Comparison of ENCODE assay signal across 16 cellular contexts in the genomic region with DNA sequence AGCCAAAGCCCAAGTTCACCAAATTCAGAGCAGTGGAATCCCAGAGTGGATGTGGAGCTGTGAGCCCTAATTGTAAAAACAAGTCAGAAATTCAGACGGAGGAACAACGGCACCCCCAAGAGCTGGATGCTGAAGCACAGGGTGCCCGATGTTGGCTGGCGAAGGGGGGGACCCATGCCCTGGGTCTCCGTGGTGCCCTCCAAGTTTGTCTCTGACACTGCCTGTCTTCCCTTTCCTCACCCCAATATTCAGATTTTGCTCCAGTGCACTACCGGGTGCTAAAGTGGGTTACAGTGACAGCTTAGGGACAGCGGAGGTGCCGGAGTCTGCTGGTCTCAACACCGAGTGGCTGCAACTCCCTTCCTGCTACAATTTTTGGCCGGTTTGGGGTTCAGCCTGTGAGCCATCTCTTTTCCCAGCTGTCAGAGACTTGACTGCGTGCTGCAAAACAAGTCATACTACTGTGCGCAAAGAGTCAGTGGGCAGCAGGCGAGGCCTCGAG. TPM values are rescaled to one million over a fixed set of nuclear protein-coding genes. Genes with fewer than 3 reads are reported as not detected.
"Had no signal": no experiment of that assay in that cellular context is flagged by ENCODE, and none has a peak within 500 bp of the region (broad histone marks: within the 10 kb centered on the region; RNA-seq: fewer than 3 reads in every experiment).

No MANE protein-coding gene starts in this region.

- H3K27ac ChIP-seq: hepatocyte, tibial artery, uterus, VCaP had no signal

- H3K27me3 ChIP-seq: hepatocyte, ovary, uterus had no signal

- ATAC-seq: activated CD8-positive, alpha-beta T cell treated with anti-CD3 and anti-CD28 coated beads, Interleukin-2, amount 10 ng/mL, durations not matched to agents 7 days and 5 days; activated naive CD8-positive, alpha-beta T cell treated with anti-CD3 and anti-CD28 coated beads, Interleukin-2, amount 50 U/mL, for 24 hours; natural killer cell treated with Interleukin-12 subunit alpha and Interleukin-12 subunit beta and Interleukin-15 and Interleukin-18, amount 100 ng/mL, for 72 hours had no signal

- H3K4me3 ChIP-seq: hepatocyte, ovary, tibial artery, uterus had no signal

- H3K4me3 Mint-ChIP-seq: activated CD8-positive, alpha-beta T cell treated with anti-CD3 and anti-CD28 coated beads, Interleukin-2, amount 10 ng/mL, durations not matched to agents 7 days and 5 days; activated naive CD8-positive, alpha-beta T cell treated with anti-CD3 and anti-CD28 coated beads, Interleukin-2, amount 50 U/mL, for 24 hours; activated T-helper 1 cell treated with anti-CD3 and anti-CD28 coated beads, Interleukin-12 subunit alpha, Interleukin-12 subunit beta, Interleukin-2, Interleukin-4 antibody, amounts not matched to agents 30 ng/mL and 10 ng/mL and 1 ng/mL, durations not matched to agents 14 hours and 24 hours and 36 hours; natural killer cell treated with Interleukin-12 subunit alpha and Interleukin-12 subunit beta and Interleukin-15 and Interleukin-18, amount 100 ng/mL, for 72 hours had no signal

- H3K36me3 Mint-ChIP-seq: natural killer cell treated with Interleukin-12 subunit alpha and Interleukin-12 subunit beta and Interleukin-15 and Interleukin-18, amount 100 ng/mL, for 72 hours had no signal

- H3K4me1 Mint-ChIP-seq: activated naive CD8-positive, alpha-beta T cell treated with anti-CD3 and anti-CD28 coated beads, Interleukin-2, amount 50 U/mL, for 24 hours had no signal

- H3K9me3 ChIP-seq: ovary, tibial artery, uterus had no signal

- H3K4me1 ChIP-seq: uterus had no signal

- H3K36me3 ChIP-seq: ovary, tibial artery, uterus had no signal

- H3K27ac Mint-ChIP-seq: activated CD8-positive, alpha-beta T cell treated with anti-CD3 and anti-CD28 coated beads, Interleukin-2, amount 10 ng/mL, durations not matched to agents 7 days and 5 days; activated naive CD8-positive, alpha-beta T cell treated with anti-CD3 and anti-CD28 coated beads, Interleukin-2, amount 50 U/mL, for 24 hours; activated T-helper 1 cell treated with anti-CD3 and anti-CD28 coated beads, Interleukin-12 subunit alpha, Interleukin-12 subunit beta, Interleukin-2, Interleukin-4 antibody, amounts not matched to agents 30 ng/mL and 10 ng/mL and 1 ng/mL, durations not matched to agents 14 hours and 24 hours and 36 hours; natural killer cell treated with Interleukin-12 subunit alpha and Interleukin-12 subunit beta and Interleukin-15 and Interleukin-18, amount 100 ng/mL, for 72 hours had no signal

- H3K9me3 Mint-ChIP-seq: activated naive CD8-positive, alpha-beta T cell treated with anti-CD3 and anti-CD28 coated beads, Interleukin-2, amount 50 U/mL, for 24 hours; activated T-helper 1 cell treated with anti-CD3 and anti-CD28 coated beads, Interleukin-12 subunit alpha, Interleukin-12 subunit beta, Interleukin-2, Interleukin-4 antibody, amounts not matched to agents 30 ng/mL and 10 ng/mL and 1 ng/mL, durations not matched to agents 14 hours and 24 hours and 36 hours; natural killer cell treated with Interleukin-12 subunit alpha and Interleukin-12 subunit beta and Interleukin-15 and Interleukin-18, amount 100 ng/mL, for 72 hours had no signal

- DNase-seq: activated CD4-positive, alpha-beta T cell treated with anti-CD3 and anti-CD28 coated beads for 4 hours; activated CD8-positive, alpha-beta T cell treated with anti-CD3 and anti-CD28 coated beads, Interleukin-2, amount 10 ng/mL, durations not matched to agents 7 days and 5 days; activated naive CD4-positive, alpha-beta T cell; activated naive CD8-positive, alpha-beta T cell treated with anti-CD3 and anti-CD28 coated beads, Interleukin-2, amount 50 U/mL, for 24 hours; caudate nucleus; cortex of kidney; effector CD8-positive, alpha-beta T cell; ovary; T1000; tibial artery; uterus had no signal

RNA-seq across cellular contexts. Expression of a gene that starts 6.6 kb away (rescaled TPM):
- total RNA-seq: activated CD8-positive, alpha-beta T cell treated with anti-CD3 and anti-CD28 coated beads, Interleukin-2, amount 10 ng/mL, durations not matched to agents 7 days and 5 days; activated T-helper 1 cell treated with anti-CD3 and anti-CD28 coated beads, Interleukin-12 subunit alpha, Interleukin-12 subunit beta, Interleukin-2, Interleukin-4 antibody, amounts not matched to agents 30 ng/mL and 10 ng/mL and 1 ng/mL, durations not matched to agents 14 hours and 24 hours and 36 hours; lung microvascular endothelial cell; natural killer cell treated with Interleukin-12 subunit alpha and Interleukin-12 subunit beta and Interleukin-15 and Interleukin-18, amount 100 ng/mL, for 72 hours had no signal
